14 cellular contexts compared by ENCODE assay signal in genomic region chr6:21610376-21610775, GRCh38. TPM values are rescaled to one million over a fixed set of nuclear protein-coding genes. Genes with fewer than 3 reads are reported as not detected.
A peak's percentile ranks its signal among the peaks of the same experiment; 100 is the strongest.
DNase-seq lines count a peak whose midpoint lies in the region; ATAC-seq and TF ChIP-seq lines count a peak whose summit lies in the region.
"Had no signal": no experiment of that assay in that cellular context is flagged by ENCODE, and none has a peak within 500 bp of the region (broad histone marks: within the 10 kb centered on the region; RNA-seq: fewer than 3 reads in every experiment).

No MANE protein-coding gene starts in this region.

- TF ChIP-seq CTCF in GM13977 (IDR thresholded peaks at IDR 0.05; ENCODE audit: extremely low read depth, insufficient read depth, missing control alignments) = no peak
- TF ChIP-seq CTCF in GM20000 (IDR thresholded peaks at IDR 0.05; ENCODE audit: extremely low read depth, missing control alignments) = no peak

- in situ Hi-C loops in GM13977 (cut with MboI; ENCODE audit: low pct_unique_long_range_greater_than_20kb, low sequenced_read_pairs, unreplicated experiment) = no loop called here

- peak; percentile 82 for ATAC-seq in HG02973 (IDR thresholded peaks at IDR 0.05; ENCODE audit: unreplicated experiment)
- no peak for ATAC-seq in left lobe of liver

- DNase-seq in GM13977 (ENCODE audit: low spot score) (peak; percentile 73), GM20000 (ENCODE audit: low spot score) (peak; percentile 63), MV-4-11 (lab: John Stamatoyannopoulos, UW) (peak; percentile 82), NCI-H2196 (lab: John Stamatoyannopoulos, UW; ENCODE audit: unreplicated experiment) (no peak), NCI-H226 (no peak), left lobe of liver (ENCODE audit: low spot score) (no peak), NCI-H2227 treated with DMSO at 0.1 percent for 48 hours (lab: John Stamatoyannopoulos, UW) (no peak)
- DNase-seq: activated CD8-positive, alpha-beta memory T cell treated with anti-CD3 and anti-CD28 coated beads for 24 hours; glutamatergic neuron; left ventricle myocardium inferior; NCI-H510A treated with DMSO at 0.1 percent for 48 hours; occipital lobe; stimulated activated naive CD4-positive, alpha-beta T cell had no signal

RNA-seq across cellular contexts. Expression of gene SOX4, which starts 16.8 kb away (rescaled TPM):
- 1.7 TPM for total RNA-seq in left lobe of liver

Comparison
In these comparisons a context has a peak if more than half of its experiments do, and no peak if none do; other contexts are left out.
1. DNase-seq: peak in GM13977 (single experiment), GM20000 (single experiment) and MV-4-11 (single experiment); none in NCI-H2196 (single experiment), NCI-H226 (single experiment), left lobe of liver (single experiment) and NCI-H2227 treated with DMSO at 0.1 percent for 48 hours (single experiment).